8 cellular contexts compared by ENCODE assay signal in the genomic region with DNA sequence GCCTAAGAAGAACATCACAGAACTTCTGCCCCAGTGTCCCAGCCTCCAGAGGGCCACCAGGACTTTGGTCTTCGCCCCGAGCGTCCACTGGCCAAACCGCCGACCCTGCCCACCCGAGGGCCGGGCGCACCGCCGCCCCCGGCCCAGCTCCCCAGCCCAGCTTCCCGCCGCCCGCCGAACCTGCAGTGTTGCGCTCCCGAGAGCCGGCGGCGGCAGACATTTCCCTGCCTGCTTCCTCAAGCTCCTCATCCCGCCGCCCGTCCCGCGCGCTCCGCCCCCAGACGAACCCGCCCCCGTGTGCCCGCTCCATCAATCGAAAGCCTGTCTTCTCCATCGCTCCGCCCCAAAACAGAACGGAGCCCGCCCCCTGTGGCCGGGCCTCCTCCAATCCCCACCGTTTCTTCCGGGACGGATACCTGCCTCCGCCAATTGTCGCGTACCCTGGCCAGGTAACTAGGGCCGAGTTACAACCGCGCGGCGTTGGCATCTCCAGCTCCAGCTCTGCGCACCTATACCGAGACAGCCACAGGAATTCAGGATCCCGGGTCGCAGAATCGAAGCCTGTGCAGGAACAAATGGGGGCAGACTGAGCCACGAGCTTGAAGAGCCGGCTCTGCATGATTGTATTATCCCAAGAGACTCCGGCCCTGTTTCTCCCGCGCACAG. TPM values are rescaled to one million over a fixed set of nuclear protein-coding genes. Genes with fewer than 3 reads are reported as not detected.
DNase-seq lines count a peak whose midpoint lies in the region; ATAC-seq and TF ChIP-seq lines count a peak whose summit lies in the region.

No MANE protein-coding gene starts in this region.

- no peaks in the 10 kb centered on the region for H3K9me3 Mint-ChIP-seq in Calu3 (ENCODE audit: low read depth, unreplicated experiment)

- H3K4me1 Mint-ChIP-seq in Calu3 (ENCODE audit: low read depth, unreplicated experiment): peaks cover 19% of the 10 kb centered on the region

- H3K4me3 ChIP-seq in endocrine pancreas (ENCODE audit: control insufficient read depth, insufficient read depth, low read length): peak overlapping the region; percentile 41

- peak overlapping the region; percentile 42 for H3K9ac ChIP-seq in endocrine pancreas (ENCODE audit: control insufficient read depth, insufficient read depth, low read length)

- ATAC-seq in GM21390 (IDR thresholded peaks at IDR 0.05; ENCODE audit: unreplicated experiment): peak; percentile 92

- H3K27me3 ChIP-seq in endocrine pancreas (ENCODE audit: control insufficient read depth, insufficient read depth, low read length): no peaks in the 10 kb centered on the region

- no peaks in the 10 kb centered on the region for H3K4me1 ChIP-seq in endocrine pancreas (ENCODE audit: control insufficient read depth, insufficient read depth, low read length)

- H3K27ac Mint-ChIP-seq in Calu3 (ENCODE audit: unreplicated experiment): peak overlapping the region; percentile 76

- CTCF ChIA-PET in Calu3 (lab: Charles Lee): interaction anchor here (0.6 to 1.6 kb wide), 9 partner anchors 8 to 87 kb away, joined by 3 to 5 read pairs (median 3); a partner anchor contains a TSS

- peak; percentile 98 for DNase-seq in Calu3
- DNase-seq in HUDEP-2 (lab: John Stamatoyannopoulos, UW; ENCODE audit: unreplicated experiment in 76 of 76): peak in 74 of 76 experiments; percentile 45 to 97 (median 93)
- DNase-seq in NOMO-1 treated with DMSO at 0.1 percent for 48 hours (lab: John Stamatoyannopoulos, UW; ENCODE audit: unreplicated experiment): peak; percentile 97
- peak; percentile 78 to 92 (median 91) for DNase-seq in activated CD8-positive, alpha-beta memory T cell treated with anti-CD3 and anti-CD28 coated beads for 48 hours (ENCODE audit: low read depth in 2 of 3, low spot score in 2 of 3)
- peak; percentile 98 for DNase-seq in mesenteric fat pad (ENCODE audit: low spot score)
- peak; percentile 92 for DNase-seq in stimulated activated CD8-positive, alpha-beta memory T cell treated with anti-CD3 and anti-CD28 coated beads, Interleukin-12 subunit alpha, Interleukin-12 subunit beta, amount 100 ng/mL, for 4 hours (ENCODE audit: low read depth)

- peaks cover 26% of the 10 kb centered on the region for H3K36me3 Mint-ChIP-seq in Calu3 (ENCODE audit: insufficient read depth, unreplicated experiment)

- H3K9me3 ChIP-seq in endocrine pancreas (ENCODE audit: control insufficient read depth, low read length): no peaks in the 10 kb centered on the region

- H3K4me3 Mint-ChIP-seq in Calu3 (ENCODE audit: low read depth, unreplicated experiment): peak overlapping the region; percentile 94

- intact Hi-C loops in Calu3 (cut with micrococcal nuclease; ENCODE audit: unreplicated experiment): no loop called here

- no TSS peak for BruUV-seq in Calu3 (replicated peaks; lab: Mats Ljungman, UMichigan)

- no peak for TF ChIP-seq CTCF in Calu3 (IDR thresholded peaks at IDR 0.05; ENCODE audit: unreplicated experiment)

- H3K36me3 ChIP-seq in endocrine pancreas (ENCODE audit: control insufficient read depth, insufficient read depth, low read length): peaks cover 4% of the 10 kb centered on the region

- H3K27me3 Mint-ChIP-seq in Calu3 (ENCODE audit: unreplicated experiment): no peaks in the 10 kb centered on the region

RNA-seq across cellular contexts. Expression of a gene that starts 15.2 kb away (rescaled TPM):
- 18.0 and 21.5 TPM in 2 replicates for total RNA-seq in Calu3 (2022)
- total RNA-seq in mesenteric fat pad: 28.8 TPM

RNA-seq across cellular contexts. Expression of a gene that starts 58.2 kb away (rescaled TPM):
- 75.3 and 91.7 TPM in 2 replicates for total RNA-seq in Calu3 (2022)
- total RNA-seq in mesenteric fat pad: 46.7 TPM

Comparison
In these comparisons a context has a peak if more than half of its experiments do, and no peak if none do; other contexts are left out.
1. Peak in every context shown above with its lines: DNase-seq, ATAC-seq and H3K4me3 ChIP-seq.